ENCODE assay signal across 40 cellular contexts in the genomic region with DNA sequence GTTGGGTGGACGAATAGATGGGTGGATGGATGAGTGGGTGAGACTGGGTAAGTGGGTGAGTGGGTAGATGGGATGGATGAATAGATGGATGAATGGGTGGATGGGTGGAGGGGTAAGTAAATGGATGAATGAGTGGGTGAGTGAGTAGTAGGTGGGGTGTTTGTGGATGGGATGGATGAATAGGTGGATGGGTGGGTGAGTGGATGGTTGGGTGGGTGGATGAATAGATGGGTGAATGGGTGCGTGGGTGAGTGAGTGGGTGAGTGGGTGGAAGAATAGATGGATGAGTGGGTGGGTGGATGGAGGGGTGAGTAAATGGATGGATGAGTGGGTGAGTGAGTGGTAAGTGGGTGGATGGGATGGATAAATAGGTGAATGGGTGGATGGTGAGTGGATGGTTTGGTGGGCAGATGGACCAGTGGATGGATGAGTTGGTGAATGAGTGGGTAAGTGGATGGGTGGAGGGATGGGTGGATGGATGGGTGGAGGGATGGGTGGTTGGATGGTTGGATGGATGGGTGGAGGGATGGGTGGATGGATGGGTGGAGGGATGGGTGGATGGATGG. TPM values are rescaled to one million over a fixed set of nuclear protein-coding genes. Genes with fewer than 3 reads are reported as not detected.
"Had no signal": no experiment of that assay in that cellular context is flagged by ENCODE, and none has a peak within 500 bp of the region (broad histone marks: within the 10 kb centered on the region; RNA-seq: fewer than 3 reads in every experiment).

No MANE protein-coding gene starts in this region.

- H3K27ac Mint-ChIP-seq: activated B cell treated with CpG ODN at 0.5 μM for 24 hours; activated CD4-positive, alpha-beta memory T cell treated with anti-CD3 and anti-CD28 coated beads for 36 hours; activated CD8-positive, alpha-beta T cell treated with anti-CD3 and anti-CD28 coated beads for 36 hours; activated naive CD4-positive, alpha-beta T cell treated with anti-CD3 and anti-CD28 coated beads for 36 hours; activated naive CD4-positive, alpha-beta T cell treated with anti-CD3 and anti-CD28 coated beads, Interleukin-2, amount 50 U/mL, for 72 hours; activated naive CD8-positive, alpha-beta T cell treated with anti-CD3 and anti-CD28 coated beads for 36 hours; activated T-cell treated with anti-CD3 and anti-CD28 coated beads, Interleukin-2, amount 50 U/mL, for 72 hours; activated T-helper 1 cell treated with anti-CD3 and anti-CD28 coated beads, Interleukin-12 subunit alpha, Interleukin-12 subunit beta, Interleukin-2, Interleukin-4 antibody, amounts not matched to agents 30 ng/mL and 10 ng/mL and 1 ng/mL, durations not matched to agents 14 hours and 24 hours and 36 hours; activated T-helper 17 cell treated with anti-CD3 and anti-CD28 coated beads, Interleukin-2, amount 50 U/mL, for 72 hours; T-helper 1 cell treated with Interleukin-12 subunit alpha and Interleukin-12 subunit beta and Interleukin-4 antibody, amounts not matched to agents 30 μg/mL and 1 μg/mL, for 36 hours; T-helper 2 cell treated with Interferon-gamma antibody and Interleukin-4, amounts not matched to agents 5 μg/mL and 100 μg/mL, for 36 hours had no signal

- H3K4me3 Mint-ChIP-seq: activated B cell treated with CpG ODN at 0.5 μM for 24 hours; activated CD4-positive, alpha-beta memory T cell treated with anti-CD3 and anti-CD28 coated beads for 36 hours; activated CD8-positive, alpha-beta T cell treated with anti-CD3 and anti-CD28 coated beads for 36 hours; activated naive CD4-positive, alpha-beta T cell treated with anti-CD3 and anti-CD28 coated beads for 36 hours; activated naive CD8-positive, alpha-beta T cell treated with anti-CD3 and anti-CD28 coated beads for 36 hours; activated T-cell treated with anti-CD3 and anti-CD28 coated beads, Interleukin-2, amount 50 U/mL, for 4 hours; activated T-cell treated with anti-CD3 and anti-CD28 coated beads, Interleukin-2, amount 50 U/mL, for 72 hours; activated T-helper 1 cell treated with anti-CD3 and anti-CD28 coated beads, Interleukin-12 subunit alpha, Interleukin-12 subunit beta, Interleukin-2, Interleukin-4 antibody, amounts not matched to agents 30 ng/mL and 10 ng/mL and 1 ng/mL, durations not matched to agents 14 hours and 24 hours and 36 hours; activated T-helper 17 cell treated with anti-CD3 and anti-CD28 coated beads, Interleukin-2, amount 50 U/mL, for 72 hours; central memory CD8-positive, alpha-beta T cell; T-helper 1 cell treated with Interleukin-12 subunit alpha and Interleukin-12 subunit beta and Interleukin-4 antibody, amounts not matched to agents 30 μg/mL and 1 μg/mL, for 36 hours; T-helper 2 cell treated with Interferon-gamma antibody and Interleukin-4, amounts not matched to agents 5 μg/mL and 100 μg/mL, for 36 hours had no signal

- H3K27me3 ChIP-seq: brain microvascular endothelial cell, cardiac muscle cell had no signal

- H3K27ac ChIP-seq: adrenal gland, body of pancreas, brain microvascular endothelial cell, cardiac muscle cell, VCaP had no signal

- FAIRE-seq: astrocyte, bronchial epithelial cell, TTC549 had no signal

- H3K4me1 Mint-ChIP-seq: activated B cell treated with CpG ODN at 0.5 μM for 24 hours; activated naive CD8-positive, alpha-beta T cell treated with anti-CD3 and anti-CD28 coated beads for 36 hours; central memory CD8-positive, alpha-beta T cell had no signal

- H3K4me1 ChIP-seq: adrenal gland, body of pancreas had no signal

- H3K36me3 Mint-ChIP-seq: activated CD4-positive, alpha-beta memory T cell treated with anti-CD3 and anti-CD28 coated beads for 36 hours; activated naive CD8-positive, alpha-beta T cell treated with anti-CD3 and anti-CD28 coated beads for 36 hours had no signal

- H3K36me3 ChIP-seq: adrenal gland, brain microvascular endothelial cell, cardiac muscle cell had no signal

- DNase-seq: activated B cell treated with CpG ODN at 0.5 μM for 24 hours; activated CD4-positive, alpha-beta memory T cell treated with anti-CD3 and anti-CD28 coated beads for 36 hours; activated CD4-positive, alpha-beta T cell treated with anti-CD3 and anti-CD28 coated beads for 48 hours; activated CD4-positive, alpha-beta T cell treated with anti-CD3 and anti-CD28 coated beads, Interleukin-2, amount 50 U/mL, for 1 hour; activated CD4-positive, alpha-beta T cell treated with anti-CD3 and anti-CD28 coated beads, Interleukin-2, amount 50 U/mL, for 4 hours; activated CD4-positive, CD25-positive, alpha-beta regulatory T cell treated with anti-CD3 and anti-CD28 coated beads, Interleukin-2, amount 50 U/mL, for 72 hours; activated CD8-positive, alpha-beta memory T cell treated with anti-CD3 and anti-CD28 coated beads, Interleukin-2, amount 50 U/mL, for 4 hours; activated CD8-positive, alpha-beta T cell treated with anti-CD3 and anti-CD28 coated beads for 36 hours; activated effector memory CD4-positive, alpha-beta T cell treated with anti-CD3 and anti-CD28 coated beads, Interleukin-2, amount 50 U/mL, for 16 hours; activated gamma-delta T cell treated with Interleukin-2 at 50 U/mL for 16 hours; activated naive CD4-positive, alpha-beta T cell; activated naive CD4-positive, alpha-beta T cell treated with anti-CD3 and anti-CD28 coated beads for 36 hours; activated naive CD4-positive, alpha-beta T cell treated with anti-CD3 and anti-CD28 coated beads, Interleukin-2, amount 50 U/mL, for 16 hours; activated naive CD8-positive, alpha-beta T cell treated with anti-CD3 and anti-CD28 coated beads for 36 hours; activated T-cell treated with anti-CD3 and anti-CD28 coated beads for 4 hours; activated T-cell treated with anti-CD3 and anti-CD28 coated beads, Interleukin-2, amount 50 U/mL, for 1 hour; activated T-cell treated with anti-CD3 and anti-CD28 coated beads, Interleukin-2, amount 50 U/mL, for 4 hours; activated T-cell treated with anti-CD3 and anti-CD28 coated beads, Interleukin-2, amount 50 U/mL, for 72 hours; adrenal gland; amniotic stem cell; body of pancreas; brain microvascular endothelial cell; caudate nucleus; cerebellar nuclear complex; T-helper 2 cell; T-helper 9 cell had no signal

- ATAC-seq: activated CD8-positive, alpha-beta T cell treated with anti-CD3 and anti-CD28 coated beads for 36 hours; activated naive CD4-positive, alpha-beta T cell treated with anti-CD3 and anti-CD28 coated beads, Interleukin-2, amount 50 U/mL, for 72 hours; activated T-cell treated with anti-CD3 and anti-CD28 coated beads, Interleukin-2, amount 50 U/mL, for 4 hours; activated T-cell treated with anti-CD3 and anti-CD28 coated beads, Interleukin-2, amount 50 U/mL, for 72 hours; activated T-helper 17 cell treated with anti-CD3 and anti-CD28 coated beads, Interleukin-2, amount 50 U/mL, for 72 hours; body of pancreas had no signal

- H3K9me3 ChIP-seq: adrenal gland, body of pancreas had no signal

- H3K4me3 ChIP-seq: adrenal gland, body of pancreas, cardiac muscle cell had no signal

- H3K9me3 Mint-ChIP-seq: activated CD4-positive, alpha-beta memory T cell treated with anti-CD3 and anti-CD28 coated beads for 36 hours; activated CD8-positive, alpha-beta T cell treated with anti-CD3 and anti-CD28 coated beads for 36 hours; activated T-cell treated with anti-CD3 and anti-CD28 coated beads, Interleukin-2, amount 50 U/mL, for 4 hours had no signal

RNA-seq across cellular contexts. Expression of gene IGF2, which starts 12.6 kb away (rescaled TPM):
- total RNA-seq: activated B cell treated with CpG ODN at 0.5 μM for 24 hours had no signal

RNA-seq across cellular contexts. Expression of gene INS, which starts 34.4 kb away (rescaled TPM):
- total RNA-seq: activated B cell treated with CpG ODN at 0.5 μM for 24 hours; activated CD4-positive, alpha-beta memory T cell treated with anti-CD3 and anti-CD28 coated beads for 36 hours; activated CD8-positive, alpha-beta memory T cell treated with anti-CD3 and anti-CD28 coated beads for 36 hours; activated CD8-positive, alpha-beta T cell treated with anti-CD3 and anti-CD28 coated beads for 36 hours; activated naive CD4-positive, alpha-beta T cell treated with anti-CD3 and anti-CD28 coated beads for 36 hours; activated naive CD4-positive, alpha-beta T cell treated with anti-CD3 and anti-CD28 coated beads, Interleukin-2, amount 50 U/mL, for 72 hours; activated naive CD8-positive, alpha-beta T cell treated with anti-CD3 and anti-CD28 coated beads for 36 hours; activated T-cell treated with anti-CD3 and anti-CD28 coated beads, Interleukin-2, amount 50 U/mL, for 4 hours; activated T-cell treated with anti-CD3 and anti-CD28 coated beads, Interleukin-2, amount 50 U/mL, for 72 hours; activated T-helper 1 cell treated with anti-CD3 and anti-CD28 coated beads, Interleukin-12 subunit alpha, Interleukin-12 subunit beta, Interleukin-2, Interleukin-4 antibody, amounts not matched to agents 30 ng/mL and 10 ng/mL and 1 ng/mL, durations not matched to agents 14 hours and 24 hours and 36 hours; activated T-helper 17 cell treated with anti-CD3 and anti-CD28 coated beads, Interleukin-2, amount 50 U/mL, for 72 hours; astrocyte; bronchial epithelial cell; cardiac muscle cell; chondrocyte had no signal
- polyA plus RNA-seq: cardiac muscle cell had no signal

RNA-seq across cellular contexts. Expression of gene TH, which starts 45.0 kb away (rescaled TPM):
- total RNA-seq: activated B cell treated with CpG ODN at 0.5 μM for 24 hours; activated CD4-positive, alpha-beta memory T cell treated with anti-CD3 and anti-CD28 coated beads for 36 hours; activated CD8-positive, alpha-beta memory T cell treated with anti-CD3 and anti-CD28 coated beads for 36 hours; activated CD8-positive, alpha-beta T cell treated with anti-CD3 and anti-CD28 coated beads for 36 hours; activated naive CD4-positive, alpha-beta T cell treated with anti-CD3 and anti-CD28 coated beads for 36 hours; activated naive CD4-positive, alpha-beta T cell treated with anti-CD3 and anti-CD28 coated beads, Interleukin-2, amount 50 U/mL, for 72 hours; activated naive CD8-positive, alpha-beta T cell treated with anti-CD3 and anti-CD28 coated beads for 36 hours; activated T-cell treated with anti-CD3 and anti-CD28 coated beads, Interleukin-2, amount 50 U/mL, for 4 hours; activated T-cell treated with anti-CD3 and anti-CD28 coated beads, Interleukin-2, amount 50 U/mL, for 72 hours; activated T-helper 1 cell treated with anti-CD3 and anti-CD28 coated beads, Interleukin-12 subunit alpha, Interleukin-12 subunit beta, Interleukin-2, Interleukin-4 antibody, amounts not matched to agents 30 ng/mL and 10 ng/mL and 1 ng/mL, durations not matched to agents 14 hours and 24 hours and 36 hours; activated T-helper 17 cell treated with anti-CD3 and anti-CD28 coated beads, Interleukin-2, amount 50 U/mL, for 72 hours; astrocyte; cardiac muscle cell; chondrocyte had no signal
- polyA plus RNA-seq: aorta, cardiac muscle cell had no signal
